8 cellular contexts compared by ENCODE assay signal in genomic region chr6:87972279-87972678, GRCh38.
"Had no signal": no experiment of that assay in that cellular context is flagged by ENCODE, and none has a peak within 500 bp of the region (broad histone marks: within the 10 kb centered on the region; RNA-seq: fewer than 3 reads in every experiment).

No MANE protein-coding gene starts in this region.

- DNase-seq: GDM1, GF-D8 had no signal

- H3K4me3 ChIP-seq: GM12878 had no signal

- ATAC-seq: GM12878 had no signal

- FAIRE-seq: G401.6, GM12878, GM12891, GM12892, GM18507, GM19239 had no signal
